1 cellular context compared by ENCODE assay signal in the genomic region with DNA sequence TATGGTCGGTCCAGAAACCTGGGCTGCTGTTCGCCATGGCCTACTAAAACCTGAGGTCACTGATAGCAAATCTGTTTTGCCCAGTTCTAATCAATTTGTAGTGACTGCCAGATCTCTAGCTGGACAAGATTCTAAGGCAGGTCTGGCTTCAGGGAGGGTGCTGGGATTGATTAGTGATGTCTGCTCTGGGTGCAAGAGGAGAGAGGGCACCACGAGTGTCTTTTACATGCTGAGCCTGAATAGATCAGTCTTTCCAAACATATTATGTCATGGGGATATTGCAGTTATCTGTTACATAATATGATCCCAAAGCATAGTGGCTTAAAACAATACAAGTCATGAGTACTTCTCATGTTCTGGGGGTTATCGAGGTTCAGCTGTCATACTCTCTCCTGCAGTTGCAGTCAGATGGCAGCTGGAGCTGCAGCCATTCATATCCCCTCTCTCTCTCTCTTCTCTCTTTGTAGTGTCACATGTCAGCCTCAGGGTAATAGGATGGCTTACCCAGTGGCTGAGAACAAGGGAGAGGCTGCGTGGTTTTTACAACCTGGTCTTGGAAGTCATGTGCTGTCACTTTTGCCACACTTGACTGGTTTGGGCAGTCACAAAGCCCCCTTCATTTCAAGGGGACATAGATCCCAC.
TF ChIP-seq lines count a peak whose summit lies in the region.

No MANE protein-coding gene starts in this region.

TF ChIP-seq in HEK293, 187 proteins besides CTCF, POLR2A, EP300 and RAD21 (continued from another document):
- no peak for TF ChIP-seq ZBTB11 (tag by site-specific recombination; conservative IDR thresholded peaks at IDR 0.05; ENCODE audit: low read depth)
- peak; percentile 32 for TF ChIP-seq SETDB1 (IDR thresholded peaks at IDR 0.05; ENCODE audit: insufficient read length, low read length)
- no peak for TF ChIP-seq ZNF544 (tag by site-specific recombination; IDR thresholded peaks at IDR 0.05)
- TF ChIP-seq ZNF311 (tag by site-specific recombination; IDR thresholded peaks at IDR 0.05; ENCODE audit: borderline replicate concordance) = no peak
- no peak for TF ChIP-seq ZNF571 (tag by site-specific recombination; IDR thresholded peaks at IDR 0.05)
- no peak for TF ChIP-seq TCF7L2 (IDR thresholded peaks at IDR 0.05; ENCODE audit: borderline replicate concordance, low read depth, low read length)
- no peak for TF ChIP-seq ZNF266 (tag by site-specific recombination; IDR thresholded peaks at IDR 0.05; ENCODE audit: low read depth)
- TF ChIP-seq, protein P1, sequence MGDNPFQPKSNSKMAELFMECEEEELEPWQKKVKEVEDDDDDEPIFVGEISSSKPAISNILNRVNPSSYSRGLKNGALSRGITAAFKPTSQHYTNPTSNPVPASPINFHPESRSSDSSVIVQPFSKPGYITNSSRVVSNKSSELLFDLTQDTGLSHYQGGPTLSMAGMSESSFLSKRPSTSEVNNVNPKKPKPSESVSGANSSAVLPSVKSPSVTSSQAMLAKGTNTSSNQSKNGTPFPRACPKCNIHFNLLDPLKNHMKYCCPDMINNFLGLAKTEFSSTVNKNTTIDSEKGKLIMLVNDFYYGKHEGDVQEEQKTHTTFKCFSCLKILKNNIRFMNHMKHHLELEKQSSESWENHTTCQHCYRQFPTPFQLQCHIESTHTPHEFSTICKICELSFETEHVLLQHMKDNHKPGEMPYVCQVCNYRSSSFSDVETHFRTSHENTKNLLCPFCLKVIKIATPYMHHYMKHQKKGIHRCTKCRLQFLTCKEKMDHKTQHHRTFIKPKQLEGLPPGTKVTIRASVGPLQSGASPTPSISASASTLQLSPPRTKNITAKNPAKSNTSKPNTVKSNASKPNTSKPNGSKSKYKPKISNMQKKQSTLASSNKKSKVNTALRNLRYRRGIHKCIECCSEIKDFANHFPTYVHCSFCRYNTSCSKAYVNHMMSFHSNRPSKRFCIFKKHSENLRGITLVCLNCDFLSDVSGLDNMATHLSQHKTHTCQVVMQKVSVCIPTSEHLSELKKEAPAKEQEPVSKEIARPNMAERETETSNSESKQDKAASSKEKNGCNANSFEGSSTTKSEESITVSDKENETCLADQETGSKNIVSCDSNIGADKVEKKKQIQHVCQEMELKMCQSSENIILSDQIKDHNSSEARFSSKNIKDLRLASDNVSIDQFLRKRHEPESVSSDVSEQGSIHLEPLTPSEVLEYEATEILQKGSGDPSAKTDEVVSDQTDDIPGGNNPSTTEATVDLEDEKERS (tag by site-specific recombination; IDR thresholded peaks at IDR 0.05) = no peak
- TF ChIP-seq ZNF23 (tag by site-specific recombination; IDR thresholded peaks at IDR 0.05; ENCODE audit: borderline replicate concordance) = peak; percentile 69; the same call in 1 of the 2 replicates
- TF ChIP-seq ZSCAN5A (tag by site-specific recombination; IDR thresholded peaks at IDR 0.05) = no peak
- TF ChIP-seq HOXD13 (CRISPR knock-in tag; IDR thresholded peaks at IDR 0.05; ENCODE audit: borderline replicate concordance) = no peak
- TF ChIP-seq, protein P2, sequence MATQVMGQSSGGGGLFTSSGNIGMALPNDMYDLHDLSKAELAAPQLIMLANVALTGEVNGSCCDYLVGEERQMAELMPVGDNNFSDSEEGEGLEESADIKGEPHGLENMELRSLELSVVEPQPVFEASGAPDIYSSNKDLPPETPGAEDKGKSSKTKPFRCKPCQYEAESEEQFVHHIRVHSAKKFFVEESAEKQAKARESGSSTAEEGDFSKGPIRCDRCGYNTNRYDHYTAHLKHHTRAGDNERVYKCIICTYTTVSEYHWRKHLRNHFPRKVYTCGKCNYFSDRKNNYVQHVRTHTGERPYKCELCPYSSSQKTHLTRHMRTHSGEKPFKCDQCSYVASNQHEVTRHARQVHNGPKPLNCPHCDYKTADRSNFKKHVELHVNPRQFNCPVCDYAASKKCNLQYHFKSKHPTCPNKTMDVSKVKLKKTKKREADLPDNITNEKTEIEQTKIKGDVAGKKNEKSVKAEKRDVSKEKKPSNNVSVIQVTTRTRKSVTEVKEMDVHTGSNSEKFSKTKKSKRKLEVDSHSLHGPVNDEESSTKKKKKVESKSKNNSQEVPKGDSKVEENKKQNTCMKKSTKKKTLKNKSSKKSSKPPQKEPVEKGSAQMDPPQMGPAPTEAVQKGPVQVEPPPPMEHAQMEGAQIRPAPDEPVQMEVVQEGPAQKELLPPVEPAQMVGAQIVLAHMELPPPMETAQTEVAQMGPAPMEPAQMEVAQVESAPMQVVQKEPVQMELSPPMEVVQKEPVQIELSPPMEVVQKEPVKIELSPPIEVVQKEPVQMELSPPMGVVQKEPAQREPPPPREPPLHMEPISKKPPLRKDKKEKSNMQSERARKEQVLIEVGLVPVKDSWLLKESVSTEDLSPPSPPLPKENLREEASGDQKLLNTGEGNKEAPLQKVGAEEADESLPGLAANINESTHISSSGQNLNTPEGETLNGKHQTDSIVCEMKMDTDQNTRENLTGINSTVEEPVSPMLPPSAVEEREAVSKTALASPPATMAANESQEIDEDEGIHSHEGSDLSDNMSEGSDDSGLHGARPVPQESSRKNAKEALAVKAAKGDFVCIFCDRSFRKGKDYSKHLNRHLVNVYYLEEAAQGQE (tag by site-specific recombination; IDR thresholded peaks at IDR 0.05) = no peak
